ENCODE assay signal across 25 cellular contexts in genomic region chr16:4025428-4025827, GRCh38.
"Had no signal": no experiment of that assay in that cellular context is flagged by ENCODE, and none has a peak within 500 bp of the region (broad histone marks: within the 10 kb centered on the region; RNA-seq: fewer than 3 reads in every experiment).

No MANE protein-coding gene starts in this region.

- H3K36me3 ChIP-seq: cardiac muscle cell, left lung had no signal

- H3K9me3 Mint-ChIP-seq: memory B cell; naive thymus-derived CD8-positive, alpha-beta T cell; type B pancreatic cell had no signal

- H3K4me3 Mint-ChIP-seq: memory B cell; naive thymus-derived CD8-positive, alpha-beta T cell; neural crest cell; stimulated activated memory B cell treated with anti-CD40 and anti-IgM and Interleukin-4, amounts not matched to agents 10 μg/mL and 1 μg/mL and 100 μg/mL, for 72 hours; type B pancreatic cell had no signal

- H3K4me3 ChIP-seq: cardiac muscle cell, coronary artery, left lung, lung, smooth muscle cell, testis, tibial artery had no signal

- H3K27me3 ChIP-seq: cardiac muscle cell, left lung, testis, tibial artery had no signal

- H3K27me3 Mint-ChIP-seq: naive thymus-derived CD8-positive, alpha-beta T cell; type B pancreatic cell had no signal

- DNase-seq: dermis blood vessel endothelial cell; effector memory CD4-positive, alpha-beta T cell; head of caudate nucleus; hippocampal formation; left cardiac atrium; left lung; midbrain; naive thymus-derived CD8-positive, alpha-beta T cell; stimulated activated CD4-positive, alpha-beta T cell treated with anti-CD3 and anti-CD28 coated beads, Interleukin-12 subunit alpha, Interleukin-12 subunit beta, amount 100 ng/mL, for 4 hours; stimulated activated CD4-positive, alpha-beta T cell treated with anti-CD3 and anti-CD28 coated beads, Interleukin-1b, Interleukin-23, amount 100 ng/mL, for 48 hours; stimulated activated CD4-positive, alpha-beta T cell treated with anti-CD3 and anti-CD28 coated beads, Interleukin-4, amount 100 ng/mL, for 1 hour; stimulated activated naive CD8-positive, alpha-beta T cell treated with anti-CD3 and anti-CD28 coated beads, Interleukin-15, Interleukin-2, amounts not matched to agents 100 U/mL and 50 U/mL, for 24 hours; testis; tibial artery had no signal

- ATAC-seq: left lung; naive thymus-derived CD8-positive, alpha-beta T cell; sciatic nerve; stimulated activated memory B cell treated with anti-CD40 and anti-IgM and Interleukin-4, amounts not matched to agents 10 μg/mL and 1 μg/mL and 100 μg/mL, for 72 hours; stimulated activated naive CD8-positive, alpha-beta T cell treated with anti-CD3 and anti-CD28 coated beads, Interleukin-15, Interleukin-2, amounts not matched to agents 100 U/mL and 50 U/mL, for 24 hours had no signal

- H3K27ac Mint-ChIP-seq: memory B cell; progenitor cell of endocrine pancreas; stimulated activated memory B cell treated with anti-CD40 and anti-IgM and Interleukin-4, amounts not matched to agents 10 μg/mL and 1 μg/mL and 100 μg/mL, for 72 hours; type B pancreatic cell had no signal

- H3K27ac ChIP-seq: cardiac muscle cell, coronary artery, left lung, parathyroid adenoma, testis, tibial artery had no signal

- H3K9me3 ChIP-seq: left lung, testis, tibial artery had no signal

- H3K4me1 ChIP-seq: parathyroid adenoma, testis had no signal
